In genomic region chr19:51158474-51159129, GRCh38 we compare ENCODE assay signal across 8 cellular contexts. TPM values are rescaled to one million over a fixed set of nuclear protein-coding genes. Genes with fewer than 3 reads are reported as not detected.
DNase-seq lines count a peak whose midpoint lies in the region; ATAC-seq and TF ChIP-seq lines count a peak whose summit lies in the region.

No MANE protein-coding gene starts in this region.

- no peak for DNase-seq in AG09319 (ENCODE audit: extremely low read depth, low read depth)
- DNase-seq in GM20000 (ENCODE audit: low spot score) = peak; percentile 67
- peak; percentile 39 for DNase-seq in RWPE1 (ENCODE audit: low spot score)
- DNase-seq in activated T-helper 2 cell treated with anti-CD3 and anti-CD28 coated beads, Interferon-gamma antibody, Interleukin-2, Interleukin-4, amounts not matched to agents 10 μg/mL and 5 μg/mL and 100 μg/mL, durations not matched to agents 14 hours and 24 hours and 36 hours (ENCODE audit: low spot score) = peak; percentile 67
- peak; percentile 87 for DNase-seq in cardiac septum (ENCODE audit: low spot score)
- peak; percentile 40 to 80 for DNase-seq in stimulated activated CD4-positive, alpha-beta T cell treated with anti-CD3 and anti-CD28 coated beads, Interleukin-12 subunit alpha, Interleukin-12 subunit beta, amount 100 ng/mL, for 24 hours (ENCODE audit: low read depth in 2 of 2)
- DNase-seq in HuH-7.5 (ENCODE audit: low spot score) = no peak

- no peaks in the 10 kb centered on the region for H3K36me3 Mint-ChIP-seq in activated T-helper 2 cell treated with anti-CD3 and anti-CD28 coated beads, Interferon-gamma antibody, Interleukin-2, Interleukin-4, amounts not matched to agents 10 μg/mL and 5 μg/mL and 100 μg/mL, durations not matched to agents 14 hours and 24 hours and 36 hours (ENCODE audit: low read depth)

- peak; percentile 49 for TF ChIP-seq CTCF in AG09319 (IDR thresholded peaks at IDR 0.05; ENCODE audit: low read depth, low read length)
- peak; percentile 85 for TF ChIP-seq CTCF in GM20000 (IDR thresholded peaks at IDR 0.05; ENCODE audit: extremely low read depth, missing control alignments)
- peak; percentile 67 for TF ChIP-seq CTCF in RWPE1 (conservative IDR thresholded peaks at IDR 0.05; ENCODE audit: low read depth)

- no peak overlapping the region for H3K27ac Mint-ChIP-seq in activated T-helper 2 cell treated with anti-CD3 and anti-CD28 coated beads, Interferon-gamma antibody, Interleukin-2, Interleukin-4, amounts not matched to agents 10 μg/mL and 5 μg/mL and 100 μg/mL, durations not matched to agents 14 hours and 24 hours and 36 hours

- H3K27ac ChIP-seq in RWPE1 = no peak overlapping the region

- no peaks in the 10 kb centered on the region for H3K9me3 Mint-ChIP-seq in activated T-helper 2 cell treated with anti-CD3 and anti-CD28 coated beads, Interferon-gamma antibody, Interleukin-2, Interleukin-4, amounts not matched to agents 10 μg/mL and 5 μg/mL and 100 μg/mL, durations not matched to agents 14 hours and 24 hours and 36 hours

- H3K4me3 Mint-ChIP-seq in activated T-helper 2 cell treated with anti-CD3 and anti-CD28 coated beads, Interferon-gamma antibody, Interleukin-2, Interleukin-4, amounts not matched to agents 10 μg/mL and 5 μg/mL and 100 μg/mL, durations not matched to agents 14 hours and 24 hours and 36 hours (ENCODE audit: low read depth) = no peak overlapping the region

- ATAC-seq in GM21528 (IDR thresholded peaks at IDR 0.05; ENCODE audit: low FRiP score, unreplicated experiment) = no peak

- peaks cover 32% of the 10 kb centered on the region for H3K4me1 Mint-ChIP-seq in activated T-helper 2 cell treated with anti-CD3 and anti-CD28 coated beads, Interferon-gamma antibody, Interleukin-2, Interleukin-4, amounts not matched to agents 10 μg/mL and 5 μg/mL and 100 μg/mL, durations not matched to agents 14 hours and 24 hours and 36 hours (ENCODE audit: low read depth)

- intact Hi-C loops in activated T-helper 2 cell treated with anti-CD3 and anti-CD28 coated beads, Interferon-gamma antibody, Interleukin-2, Interleukin-4, amounts not matched to agents 10 μg/mL and 5 μg/mL and 100 μg/mL, durations not matched to agents 14 hours and 24 hours and 36 hours (cut with micrococcal nuclease) = loop anchor here (1.0 to 2.0 kb wide), 5 partner anchors 11 to 498 kb away; no protein-coding TSS in a partner anchor
- intact Hi-C loops in cardiac septum (cut with DNase I) = loop anchor here (5.0 kb wide), 1 partner anchor 136 kb away; no protein-coding TSS in a partner anchor

- POLR2A ChIA-PET in RWPE1 (lab: Yijun Ruan, JAX; ENCODE audit: low non-redundant PET) = no interaction called here

- H3K27me3 Mint-ChIP-seq in activated T-helper 2 cell treated with anti-CD3 and anti-CD28 coated beads, Interferon-gamma antibody, Interleukin-2, Interleukin-4, amounts not matched to agents 10 μg/mL and 5 μg/mL and 100 μg/mL, durations not matched to agents 14 hours and 24 hours and 36 hours (ENCODE audit: low read depth) = peaks cover 14% of the 10 kb centered on the region

- CTCF ChIA-PET in RWPE1 (lab: Yijun Ruan, JAX) = interaction anchor here (0.6 to 1.2 kb wide), 2 partner anchors 10 to 16 kb away, joined by 3 read pairs; no protein-coding TSS in a partner anchor

RNA-seq across cellular contexts. Expression of gene SIGLEC7, which starts 16.5 kb away (rescaled TPM):
- not detected in 2 replicates for total RNA-seq in activated T-helper 2 cell treated with anti-CD3 and anti-CD28 coated beads, Interferon-gamma antibody, Interleukin-2, Interleukin-4, amounts not matched to agents 10 μg/mL and 5 μg/mL and 100 μg/mL, durations not matched to agents 14 hours and 24 hours and 36 hours
- total RNA-seq in cardiac septum = 0.70 TPM

RNA-seq across cellular contexts. Expression of gene SIGLEC9, which starts 33.9 kb away (rescaled TPM):
- total RNA-seq in activated T-helper 2 cell treated with anti-CD3 and anti-CD28 coated beads, Interferon-gamma antibody, Interleukin-2, Interleukin-4, amounts not matched to agents 10 μg/mL and 5 μg/mL and 100 μg/mL, durations not matched to agents 14 hours and 24 hours and 36 hours = 0.18 TPM in 1 of 2 replicates, not detected in the other
- 1.4 TPM for total RNA-seq in cardiac septum

RNA-seq across cellular contexts. Expression of gene CTU1, which starts 50.4 kb away (rescaled TPM):
- total RNA-seq in activated T-helper 2 cell treated with anti-CD3 and anti-CD28 coated beads, Interferon-gamma antibody, Interleukin-2, Interleukin-4, amounts not matched to agents 10 μg/mL and 5 μg/mL and 100 μg/mL, durations not matched to agents 14 hours and 24 hours and 36 hours = 9.7 and 11.0 TPM in 2 replicates
- 4.2 TPM for total RNA-seq in cardiac septum

Comparison
In these comparisons a context has a peak if more than half of its experiments do, and no peak if none do; other contexts are left out.
1. DNase-seq: peak in GM20000 (single experiment), RWPE1 (single experiment), activated T-helper 2 cell treated with anti-CD3 and anti-CD28 coated beads, Interferon-gamma antibody, Interleukin-2, Interleukin-4, amounts not matched to agents 10 μg/mL and 5 μg/mL and 100 μg/mL, durations not matched to agents 14 hours and 24 hours and 36 hours (single experiment), cardiac septum (single experiment) and stimulated activated CD4-positive, alpha-beta T cell treated with anti-CD3 and anti-CD28 coated beads, Interleukin-12 subunit alpha, Interleukin-12 subunit beta, amount 100 ng/mL, for 24 hours (2 of 2); none in AG09319 (single experiment) and HuH-7.5 (single experiment).
2. Peak in every context shown above with its lines, with median percentiles within 50 percentile points of each other: CTCF ChIP-seq.